In the genomic region with DNA sequence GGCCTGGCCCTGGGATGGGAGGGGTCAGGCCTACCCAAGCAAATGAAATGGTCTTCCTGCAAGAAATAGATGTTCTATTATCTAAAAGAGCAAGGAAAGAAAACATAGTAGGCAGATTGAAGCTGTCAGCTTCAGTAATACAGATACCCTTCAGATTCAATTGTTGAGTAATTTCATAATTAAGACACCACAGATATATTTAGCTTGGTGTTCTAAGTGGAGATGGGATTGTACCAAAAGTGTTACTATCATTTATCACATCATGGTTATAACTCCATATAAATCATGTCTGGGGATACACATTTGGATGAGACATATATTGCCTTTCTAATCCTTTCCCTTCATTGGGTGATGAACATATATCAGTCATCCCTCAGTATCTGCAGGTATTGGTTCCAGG, we compare ENCODE assay signal across 20 cellular contexts. TPM values are rescaled to one million over a fixed set of nuclear protein-coding genes. Genes with fewer than 3 reads are reported as not detected.
DNase-seq lines count a peak whose midpoint lies in the region; ATAC-seq and TF ChIP-seq lines count a peak whose summit lies in the region.
"Had no signal": no experiment of that assay in that cellular context is flagged by ENCODE, and none has a peak within 500 bp of the region (broad histone marks: within the 10 kb centered on the region; RNA-seq: fewer than 3 reads in every experiment).

No MANE protein-coding gene starts in this region.

- no peak for TF ChIP-seq POLR2A in gastrocnemius medialis (IDR thresholded peaks at IDR 0.05)

- no peaks in the 10 kb centered on the region for H3K27me3 ChIP-seq in gastrocnemius medialis
- H3K27me3 ChIP-seq: BLaER1 had no signal

- H3K27me3 Mint-ChIP-seq in activated CD4-positive, alpha-beta T cell treated with anti-CD3 and anti-CD28 coated beads for 36 hours: no peaks in the 10 kb centered on the region
- H3K27me3 Mint-ChIP-seq in stimulated activated naive CD8-positive, alpha-beta T cell treated with anti-CD3 and anti-CD28 coated beads, Interleukin-15, amount 100 ng/mL, for 72 hours: no peaks in the 10 kb centered on the region
- H3K27me3 Mint-ChIP-seq: B cell; CD4-positive, CD25-positive, alpha-beta regulatory T cell had no signal

- H3K9me3 Mint-ChIP-seq in activated CD4-positive, alpha-beta T cell treated with anti-CD3 and anti-CD28 coated beads for 36 hours (ENCODE audit: low read depth): no peaks in the 10 kb centered on the region
- no peaks in the 10 kb centered on the region for H3K9me3 Mint-ChIP-seq in stimulated activated naive CD8-positive, alpha-beta T cell treated with anti-CD3 and anti-CD28 coated beads, Interleukin-15, amount 100 ng/mL, for 72 hours
- H3K9me3 Mint-ChIP-seq: CD4-positive, CD25-positive, alpha-beta regulatory T cell; CD8-positive, alpha-beta T cell had no signal

- CTCF ChIA-PET in activated CD4-positive, alpha-beta T cell treated with anti-CD3 and anti-CD28 coated beads for 36 hours (lab: Charles Lee): interaction anchor here (0.8 to 1.0 kb wide), 2 partner anchors 22 to 63 kb away, joined by 3 read pairs; no protein-coding TSS in a partner anchor

- no peaks in the 10 kb centered on the region for H3K9me3 ChIP-seq in gastrocnemius medialis
- H3K9me3 ChIP-seq: BLaER1, Caco-2 had no signal

- H3K27ac Mint-ChIP-seq in activated CD4-positive, alpha-beta T cell treated with anti-CD3 and anti-CD28 coated beads for 36 hours: no peak overlapping the region
- no peak overlapping the region for H3K27ac Mint-ChIP-seq in stimulated activated naive CD8-positive, alpha-beta T cell treated with anti-CD3 and anti-CD28 coated beads, Interleukin-15, amount 100 ng/mL, for 72 hours
- H3K27ac Mint-ChIP-seq: B cell; CD4-positive, CD25-positive, alpha-beta regulatory T cell; CD8-positive, alpha-beta T cell had no signal

- peak; percentile 53 for ATAC-seq in activated CD4-positive, alpha-beta T cell treated with anti-CD3 and anti-CD28 coated beads for 36 hours
- ATAC-seq in stimulated activated naive CD8-positive, alpha-beta T cell treated with anti-CD3 and anti-CD28 coated beads, Interleukin-15, Interleukin-2, amounts not matched to agents 100 U/mL and 50 U/mL, for 24 hours: peak; percentile 23
- no peak for ATAC-seq in stimulated activated naive CD8-positive, alpha-beta T cell treated with anti-CD3 and anti-CD28 coated beads, Interleukin-15, amount 100 ng/mL, for 72 hours
- ATAC-seq in gastrocnemius medialis (peak; percentile 81 to 95), GM21515 (IDR thresholded peaks at IDR 0.05; ENCODE audit: unreplicated experiment) (no peak)
- ATAC-seq: CD8-positive, alpha-beta T cell had no signal

- H3K4me1 ChIP-seq in gastrocnemius medialis: peaks cover 54 to 60% of the 10 kb centered on the region in 2 donors
- H3K4me1 ChIP-seq: BLaER1, Caco-2 had no signal

- H3K27ac ChIP-seq in gastrocnemius medialis: peak overlapping the region in 2 of 4 donors; percentile 32 to 50
- H3K27ac ChIP-seq: 22Rv1, BLaER1, C4-2B, GM23248 had no signal

- POLR2A ChIA-PET in activated CD4-positive, alpha-beta T cell treated with anti-CD3 and anti-CD28 coated beads for 36 hours (lab: Charles Lee): no interaction called here

- intact Hi-C loops in activated CD4-positive, alpha-beta T cell treated with anti-CD3 and anti-CD28 coated beads for 36 hours (cut with DNase I, micrococcal nuclease): no loop called here
- intact Hi-C loops in gastrocnemius medialis (cut with DNase I; ENCODE audit: low total_unique reads): no loop called here

- no peak overlapping the region for H3K4me3 ChIP-seq in gastrocnemius medialis
- H3K4me3 ChIP-seq: BLaER1, GM23248 had no signal

- H3K36me3 Mint-ChIP-seq in activated CD4-positive, alpha-beta T cell treated with anti-CD3 and anti-CD28 coated beads for 36 hours (ENCODE audit: low read depth): peaks cover 2% of the 10 kb centered on the region
- H3K36me3 Mint-ChIP-seq: CD4-positive, CD25-positive, alpha-beta regulatory T cell had no signal

- no peak for TF ChIP-seq CTCF in gastrocnemius medialis (IDR thresholded peaks at IDR 0.05 in 4 of 5, conservative IDR thresholded peaks at IDR 0.05 in 1 of 5)

- no peak for DNase-seq in activated CD4-positive, alpha-beta T cell treated with anti-CD3 and anti-CD28 coated beads for 36 hours
- DNase-seq in activated CD4-positive, alpha-beta T cell treated with anti-CD3 and anti-CD28 coated beads for 1 hour: no peak
- no peak for DNase-seq in stimulated activated naive CD8-positive, alpha-beta T cell treated with anti-CD3 and anti-CD28 coated beads, Interleukin-15, Interleukin-2, amounts not matched to agents 100 U/mL and 50 U/mL, for 24 hours
- DNase-seq in stimulated activated naive CD8-positive, alpha-beta T cell treated with anti-CD3 and anti-CD28 coated beads, Interleukin-15, amount 100 ng/mL, for 72 hours: no peak
- DNase-seq in gastrocnemius medialis: no peak
- no peak for DNase-seq in GF-D8 (lab: John Stamatoyannopoulos, UW)
- DNase-seq in activated CD4-positive, alpha-beta T cell treated with anti-CD3 and anti-CD28 coated beads for 4 hours: no peak
- DNase-seq: Caco-2; CD4-positive, CD25-positive, alpha-beta regulatory T cell; CD8-positive, alpha-beta T cell; DMS153; DND-41; GM23248; H7; HCEC 1CT had no signal

- no peak overlapping the region for H3K4me3 Mint-ChIP-seq in activated CD4-positive, alpha-beta T cell treated with anti-CD3 and anti-CD28 coated beads for 36 hours
- H3K4me3 Mint-ChIP-seq in stimulated activated naive CD8-positive, alpha-beta T cell treated with anti-CD3 and anti-CD28 coated beads, Interleukin-15, amount 100 ng/mL, for 72 hours: no peak overlapping the region
- H3K4me3 Mint-ChIP-seq: B cell; CD4-positive, CD25-positive, alpha-beta regulatory T cell; CD8-positive, alpha-beta T cell had no signal

- peaks cover 40% of the 10 kb centered on the region for H3K4me1 Mint-ChIP-seq in activated CD4-positive, alpha-beta T cell treated with anti-CD3 and anti-CD28 coated beads for 36 hours
- H3K4me1 Mint-ChIP-seq in stimulated activated naive CD8-positive, alpha-beta T cell treated with anti-CD3 and anti-CD28 coated beads, Interleukin-15, amount 100 ng/mL, for 72 hours: peaks cover 24% of the 10 kb centered on the region

- no peaks in the 10 kb centered on the region for H3K36me3 ChIP-seq in gastrocnemius medialis

- in situ Hi-C loops in gastrocnemius medialis (cut with MboI; ENCODE audit: low sequenced_read_pairs in 4 of 4): no loop called here

RNA-seq across cellular contexts. Expression of gene FAH, which starts 41.9 kb away (rescaled TPM):
- 10 to 100 TPM; 41.1 to 44.3 TPM for total RNA-seq in activated CD4-positive, alpha-beta T cell treated with anti-CD3 and anti-CD28 coated beads for 36 hours
- 10 to 100 TPM in 3 of 4 donors, 1 to 10 TPM in 1; 7.7 to 16.7 (median 12.3) TPM for total RNA-seq in gastrocnemius medialis

RNA-seq across cellular contexts. Expression of gene ZFAND6, which starts 51.4 kb away (rescaled TPM):
- total RNA-seq in activated CD4-positive, alpha-beta T cell treated with anti-CD3 and anti-CD28 coated beads for 36 hours: 10 to 100 TPM; 30.2 to 37.2 TPM
- total RNA-seq in gastrocnemius medialis: 100 to 1,000 TPM in 3 of 4 donors, 10 to 100 TPM in 1; 95.4 to 196 (median 146) TPM

Comparison
In these comparisons a context has a peak if more than half of its experiments do, and no peak if none do; other contexts are left out.
1. ATAC-seq: peak in activated CD4-positive, alpha-beta T cell treated with anti-CD3 and anti-CD28 coated beads for 36 hours (single experiment), stimulated activated naive CD8-positive, alpha-beta T cell treated with anti-CD3 and anti-CD28 coated beads, Interleukin-15, Interleukin-2, amounts not matched to agents 100 U/mL and 50 U/mL, for 24 hours (single experiment) and gastrocnemius medialis (2 of 2); none in stimulated activated naive CD8-positive, alpha-beta T cell treated with anti-CD3 and anti-CD28 coated beads, Interleukin-15, amount 100 ng/mL, for 72 hours (single experiment) and GM21515 (single experiment).